8 cellular contexts compared by ENCODE assay signal in the genomic region with DNA sequence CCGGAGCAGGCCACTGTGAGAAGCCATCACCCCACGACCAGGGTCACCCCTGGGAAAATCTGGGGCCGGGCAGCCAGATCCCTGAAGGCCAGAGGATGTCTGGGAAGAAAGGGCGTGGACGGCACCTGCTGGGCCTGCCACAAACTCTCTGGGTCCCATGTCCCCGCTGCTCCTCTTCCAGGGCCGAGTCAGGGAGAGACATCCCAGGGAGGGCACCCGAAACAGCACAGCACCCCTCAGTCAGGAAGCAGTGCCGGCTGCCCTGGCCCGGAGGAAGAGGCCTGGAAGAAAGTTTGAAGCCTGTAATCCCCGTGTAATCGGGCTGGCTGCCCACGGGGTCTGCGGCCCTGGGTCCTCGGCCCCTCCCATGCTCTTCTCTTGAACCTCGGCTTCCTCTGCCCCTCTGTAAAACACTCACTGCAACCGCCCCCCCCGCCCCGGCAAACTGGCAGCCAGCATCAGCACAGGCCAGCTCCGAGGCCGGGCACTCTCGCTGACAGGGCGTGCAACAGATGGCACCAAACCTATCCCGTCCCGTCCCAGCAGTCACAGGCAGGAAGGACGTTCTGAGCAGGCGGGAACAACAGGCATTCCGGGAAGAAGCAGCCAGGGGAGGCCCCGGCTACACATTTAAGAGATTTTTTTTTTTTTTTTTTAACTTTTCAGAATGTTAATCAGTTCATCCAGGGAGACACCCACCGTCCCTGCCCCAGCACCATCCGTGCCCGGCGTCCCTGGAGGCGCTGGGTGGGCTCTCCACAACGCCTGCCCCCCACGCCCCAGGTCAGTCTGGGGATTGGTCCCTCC. TPM values are rescaled to one million over a fixed set of nuclear protein-coding genes. Genes with fewer than 3 reads are reported as not detected.
A peak's percentile ranks its signal among the peaks of the same experiment; 100 is the strongest.
DNase-seq lines count a peak whose midpoint lies in the region; ATAC-seq and TF ChIP-seq lines count a peak whose summit lies in the region.

No MANE protein-coding gene starts in this region.

- peaks cover 13% of the 10 kb centered on the region for H3K36me3 Mint-ChIP-seq in activated naive CD4-positive, alpha-beta T cell treated with anti-CD3 and anti-CD28 coated beads, Interleukin-2, amount 10 ng/mL, durations not matched to agents 7 days and 5 days
- peaks cover 10% of the 10 kb centered on the region for H3K36me3 Mint-ChIP-seq in activated CD4-positive, alpha-beta memory T cell treated with anti-CD3 and anti-CD28 coated beads for 36 hours
- H3K36me3 Mint-ChIP-seq in nephron progenitor cell (ENCODE audit: low read depth) = no peaks in the 10 kb centered on the region

- H3K4me1 Mint-ChIP-seq in activated naive CD4-positive, alpha-beta T cell treated with anti-CD3 and anti-CD28 coated beads, Interleukin-2, amount 10 ng/mL, durations not matched to agents 7 days and 5 days = peaks cover 47% of the 10 kb centered on the region
- peaks cover 35% of the 10 kb centered on the region for H3K4me1 Mint-ChIP-seq in activated CD4-positive, alpha-beta memory T cell treated with anti-CD3 and anti-CD28 coated beads for 36 hours (ENCODE audit: low read depth)
- H3K4me1 Mint-ChIP-seq in nephron progenitor cell = peaks cover 54% of the 10 kb centered on the region

- peak overlapping the region; percentile 93 for H3K4me3 Mint-ChIP-seq in activated naive CD4-positive, alpha-beta T cell treated with anti-CD3 and anti-CD28 coated beads, Interleukin-2, amount 10 ng/mL, durations not matched to agents 7 days and 5 days
- peak overlapping the region; percentile 89 for H3K4me3 Mint-ChIP-seq in activated CD4-positive, alpha-beta memory T cell treated with anti-CD3 and anti-CD28 coated beads for 36 hours
- H3K4me3 Mint-ChIP-seq in nephron progenitor cell = peak overlapping the region; percentile 90

- POLR2A ChIA-PET in activated CD4-positive, alpha-beta memory T cell treated with anti-CD3 and anti-CD28 coated beads for 36 hours (lab: Charles Lee) = no interaction called here

- no peak for DNase-seq in activated naive CD4-positive, alpha-beta T cell treated with anti-CD3 and anti-CD28 coated beads, Interleukin-2, amount 10 ng/mL, durations not matched to agents 7 days and 5 days
- DNase-seq in activated naive CD4-positive, alpha-beta T cell treated with Interleukin-2 at 50 U/mL for 16 hours = no peak
- no peak for DNase-seq in activated CD4-positive, alpha-beta memory T cell treated with anti-CD3 and anti-CD28 coated beads for 36 hours
- DNase-seq in fibroblast of pulmonary artery (ENCODE audit: low read depth) = peak; percentile 85
- peak; percentile 39 for DNase-seq in nephron progenitor cell

- CTCF ChIA-PET in activated naive CD4-positive, alpha-beta T cell treated with anti-CD3 and anti-CD28 coated beads, Interleukin-2, amount 10 ng/mL, durations not matched to agents 7 days and 5 days (lab: Charles Lee) = no interaction called here
- CTCF ChIA-PET in activated CD4-positive, alpha-beta memory T cell treated with anti-CD3 and anti-CD28 coated beads for 36 hours (lab: Charles Lee) = no interaction called here

- peak overlapping the region; percentile 88 for H3K4me3 ChIP-seq in fibroblast of pulmonary artery (replicated peaks; ENCODE audit: low read depth, low read length)

- H3K9me3 Mint-ChIP-seq in activated naive CD4-positive, alpha-beta T cell treated with anti-CD3 and anti-CD28 coated beads, Interleukin-2, amount 10 ng/mL, durations not matched to agents 7 days and 5 days = no peaks in the 10 kb centered on the region
- no peaks in the 10 kb centered on the region for H3K9me3 Mint-ChIP-seq in activated CD4-positive, alpha-beta memory T cell treated with anti-CD3 and anti-CD28 coated beads for 36 hours
- H3K9me3 Mint-ChIP-seq in nephron progenitor cell = no peaks in the 10 kb centered on the region

- intact Hi-C loops in activated CD4-positive, alpha-beta memory T cell treated with anti-CD3 and anti-CD28 coated beads for 36 hours (cut with micrococcal nuclease) = no loop called here

- H3K27me3 Mint-ChIP-seq in activated naive CD4-positive, alpha-beta T cell treated with anti-CD3 and anti-CD28 coated beads, Interleukin-2, amount 10 ng/mL, durations not matched to agents 7 days and 5 days = peaks cover 13% of the 10 kb centered on the region
- no peaks in the 10 kb centered on the region for H3K27me3 Mint-ChIP-seq in activated CD4-positive, alpha-beta memory T cell treated with anti-CD3 and anti-CD28 coated beads for 36 hours
- H3K27me3 Mint-ChIP-seq in nephron progenitor cell (ENCODE audit: low read depth, poor library complexity) = peaks cover 6% of the 10 kb centered on the region

- TF ChIP-seq CTCF in fibroblast of pulmonary artery (IDR thresholded peaks at IDR 0.05; ENCODE audit: low read length, missing control alignments) (no peak), nephron progenitor cell (IDR thresholded peaks at IDR 0.05) (no peak)

- H3K27ac Mint-ChIP-seq in activated naive CD4-positive, alpha-beta T cell treated with anti-CD3 and anti-CD28 coated beads, Interleukin-2, amount 10 ng/mL, durations not matched to agents 7 days and 5 days = peak overlapping the region; percentile 56
- peak overlapping the region; percentile 65 for H3K27ac Mint-ChIP-seq in activated CD4-positive, alpha-beta memory T cell treated with anti-CD3 and anti-CD28 coated beads for 36 hours
- H3K27ac Mint-ChIP-seq in nephron progenitor cell = peak overlapping the region; percentile 86

- no peak for ATAC-seq in GM21390 (IDR thresholded peaks at IDR 0.05; ENCODE audit: unreplicated experiment)
- ATAC-seq in HG02642 (IDR thresholded peaks at IDR 0.05; ENCODE audit: poor library complexity, unreplicated experiment) = no peak
- ATAC-seq in HG02938 (IDR thresholded peaks at IDR 0.05; ENCODE audit: unreplicated experiment) = no peak

RNA-seq across cellular contexts. Expression of a gene that starts 1.5 kb away (rescaled TPM):
- 100 to 1,000 TPM in 1 of 2 experiments, 10 to 100 TPM in 1; 96.9 to 110 TPM for total RNA-seq in activated CD4-positive, alpha-beta memory T cell treated with anti-CD3 and anti-CD28 coated beads for 36 hours

RNA-seq across cellular contexts. Expression of a gene that starts 33.0 kb away (rescaled TPM):
- 10 to 100 TPM; 66.4 to 74.3 TPM for total RNA-seq in activated CD4-positive, alpha-beta memory T cell treated with anti-CD3 and anti-CD28 coated beads for 36 hours

Comparison
In these comparisons a context has a peak if more than half of its experiments do, and no peak if none do; other contexts are left out.
1. DNase-seq: peak in fibroblast of pulmonary artery (single experiment) and nephron progenitor cell (single experiment); none in activated naive CD4-positive, alpha-beta T cell treated with anti-CD3 and anti-CD28 coated beads, Interleukin-2, amount 10 ng/mL, durations not matched to agents 7 days and 5 days (single experiment), activated naive CD4-positive, alpha-beta T cell treated with Interleukin-2 at 50 U/mL for 16 hours (single experiment) and activated CD4-positive, alpha-beta memory T cell treated with anti-CD3 and anti-CD28 coated beads for 36 hours (single experiment).
2. Peak in every context shown above with its lines, with median percentiles within 50 percentile points of each other: H3K27ac Mint-ChIP-seq and H3K4me3 Mint-ChIP-seq.